8 cellular contexts compared by ENCODE assay signal in genomic region chr2:60806988-60807681, GRCh38. TPM values are rescaled to one million over a fixed set of nuclear protein-coding genes. Genes with fewer than 3 reads are reported as not detected.
DNase-seq lines count a peak whose midpoint lies in the region; ATAC-seq and TF ChIP-seq lines count a peak whose summit lies in the region.

No MANE protein-coding gene starts in this region.

- H3K27me3 ChIP-seq in PC-3 (ENCODE audit: low read length): no peaks in the 10 kb centered on the region

- H3K9me3 ChIP-seq in PC-3 (ENCODE audit: low read length): no peaks in the 10 kb centered on the region

- H3K4me1 ChIP-seq in PC-3 (ENCODE audit: insufficient read depth, low read length): no peaks in the 10 kb centered on the region

- no peaks in the 10 kb centered on the region for H3K9me2 ChIP-seq in PC-3 (replicated peaks; ENCODE audit: low read length)

- no peak overlapping the region for H3K9ac ChIP-seq in PC-3 (ENCODE audit: low read length)

- no peaks in the 10 kb centered on the region for H3K36me3 ChIP-seq in PC-3 (ENCODE audit: low read depth, low read length)

- H2AFZ ChIP-seq in PC-3 (ENCODE audit: low read length): no peak overlapping the region

- no peak overlapping the region for H3K4me3 ChIP-seq in PC-3 (ENCODE audit: low read length)

- ATAC-seq in GM19438 (IDR thresholded peaks at IDR 0.05; ENCODE audit: low read depth, unreplicated experiment) (peak; percentile 64), HG03378 (IDR thresholded peaks at IDR 0.05; ENCODE audit: unreplicated experiment) (peak; percentile 87), PC-3 (peak; percentile 13; the same call in 1 of the 2 replicates)

- no peaks in the 10 kb centered on the region for H4K20me1 ChIP-seq in PC-3 (ENCODE audit: low read length)

- H3F3A ChIP-seq in PC-3 (ENCODE audit: low read length, unreplicated experiment): no peaks in the 10 kb centered on the region

- no peak for TF ChIP-seq CTCF in PC-3 (conservative IDR thresholded peaks at IDR 0.05; ENCODE audit: low read depth, low read length)

- intact Hi-C loops in PC-3 (cut with micrococcal nuclease): no loop called here

- H3K4me2 ChIP-seq in PC-3 (ENCODE audit: low read length): no peak overlapping the region

- no peaks in the 10 kb centered on the region for H3K79me2 ChIP-seq in PC-3 (ENCODE audit: low read length)

- POLR2A ChIA-PET in PC-3 (lab: Charles Lee; ENCODE audit: unreplicated experiment): no interaction called here

- no peak overlapping the region for H3K27ac ChIP-seq in PC-3 (ENCODE audit: low read length)

- BruUV-seq in PC-3 (replicated peaks; lab: Mats Ljungman, UMichigan): no TSS peak

- CTCF ChIA-PET in PC-3 (lab: Charles Lee): no interaction called here

- DNase-seq in CMK (ENCODE audit: low read depth) (peak; percentile 50), PC-3 (peak; percentile 11), astrocyte of the hippocampus (ENCODE audit: low read depth, low spot score) (peak; percentile 30), occipital lobe (lab: John Stamatoyannopoulos, UW) (peak; percentile 8), SKM-1 treated with dmso at 0.1 percent for 144 hours (lab: John Stamatoyannopoulos, UW; ENCODE audit: unreplicated experiment) (no peak), KG1 (lab: John Stamatoyannopoulos, UW) (no peak)

RNA-seq across cellular contexts. Expression of gene PAPOLG, which starts 51.1 kb away (rescaled TPM):
- total RNA-seq in PC-3 (2014; rRNA removed) (7.1 and 8.8 TPM in 2 replicates), occipital lobe (57.6 TPM)

Comparison
In these comparisons a context has a peak if more than half of its experiments do, and no peak if none do; other contexts are left out.
1. DNase-seq: peak in CMK (single experiment), PC-3 (single experiment), astrocyte of the hippocampus (single experiment) and occipital lobe (single experiment); none in SKM-1 treated with dmso at 0.1 percent for 144 hours (single experiment) and KG1 (single experiment).
2. ATAC-seq: peak in every context shown above with its lines; median percentile 87 in HG03378; 64 in GM19438; 13 in PC-3.